28 cellular contexts compared by ENCODE assay signal in the genomic region with DNA sequence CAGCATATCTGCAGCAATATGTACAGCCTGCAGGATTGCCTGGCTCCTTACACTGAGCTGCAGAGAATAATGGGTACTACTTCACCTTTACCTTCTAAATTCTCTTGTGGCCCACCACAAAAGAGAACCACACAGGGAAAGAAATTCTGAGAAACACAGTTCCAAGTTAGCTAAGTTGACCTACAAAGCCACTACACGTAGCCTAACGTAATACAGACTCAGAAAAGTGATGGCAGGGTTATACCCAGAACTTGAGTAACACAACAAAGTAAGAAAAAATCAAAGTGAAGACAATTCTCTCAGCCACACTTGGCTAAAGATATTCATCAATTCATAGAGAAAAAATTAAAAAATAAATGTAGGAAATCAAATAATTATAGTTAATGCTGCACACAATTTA. TPM values are rescaled to one million over a fixed set of nuclear protein-coding genes. Genes with fewer than 3 reads are reported as not detected.
"Had no signal": no experiment of that assay in that cellular context is flagged by ENCODE, and none has a peak within 500 bp of the region (broad histone marks: within the 10 kb centered on the region; RNA-seq: fewer than 3 reads in every experiment).

No MANE protein-coding gene starts in this region.

- ATAC-seq: effector memory CD8-positive, alpha-beta T cell; esophagus mucosa; gastrocnemius medialis; heart right ventricle; left cardiac atrium; left lung; left ventricle myocardium superior; lower lobe of right lung; mucosa of descending colon; naive thymus-derived CD8-positive, alpha-beta T cell had no signal

- FAIRE-seq: endometrium, islet of Langerhans, keratinocyte had no signal

- H3K9me3 Mint-ChIP-seq: dendritic cell treated with granulocyte-macrophage colony-stimulating factor and Interleukin-4, amounts not matched to agents 40 ng/mL and 50 ng/mL, for 4 days; effector memory CD8-positive, alpha-beta T cell; naive thymus-derived CD8-positive, alpha-beta T cell had no signal

- DNase-seq: cortex of kidney; effector CD8-positive, alpha-beta T cell; effector memory CD8-positive, alpha-beta T cell; endodermal cell; erythroblast; esophagus squamous epithelium; foreskin fibroblast; foreskin melanocyte; gastrocnemius medialis; glutamatergic neuron; head of caudate nucleus; heart right ventricle; hippocampal formation; left cardiac atrium; left lung; left ventricle myocardium superior; lower lobe of right lung; mesenchymal stem cell; mucosa of descending colon; naive B cell; naive thymus-derived CD8-positive, alpha-beta T cell had no signal

- H3K4me1 Mint-ChIP-seq: endodermal cell; naive B cell; naive thymus-derived CD8-positive, alpha-beta T cell had no signal

- H3K36me3 Mint-ChIP-seq: mesothelial cell of epicardium; naive B cell; naive thymus-derived CD8-positive, alpha-beta T cell had no signal

- H3K27ac Mint-ChIP-seq: dendritic cell treated with granulocyte-macrophage colony-stimulating factor and Interleukin-4, amounts not matched to agents 40 ng/mL and 50 ng/mL, for 4 days; effector memory CD8-positive, alpha-beta T cell; endodermal cell; mesothelial cell of epicardium; naive B cell; naive thymus-derived CD8-positive, alpha-beta T cell had no signal

- H3K4me1 ChIP-seq: esophagus squamous epithelium, gastrocnemius medialis, heart right ventricle, left lung, lower lobe of right lung had no signal

- H3K4me3 ChIP-seq: esophagus squamous epithelium, gastrocnemius medialis, heart right ventricle, left lung, lower lobe of right lung, mucosa of descending colon had no signal

- H3K27me3 Mint-ChIP-seq: dendritic cell treated with granulocyte-macrophage colony-stimulating factor and Interleukin-4, amounts not matched to agents 40 ng/mL and 50 ng/mL, for 4 days; effector memory CD8-positive, alpha-beta T cell had no signal

- H3K4me3 Mint-ChIP-seq: dendritic cell treated with granulocyte-macrophage colony-stimulating factor and Interleukin-4, amounts not matched to agents 40 ng/mL and 50 ng/mL, for 4 days; effector memory CD8-positive, alpha-beta T cell; endodermal cell; mesothelial cell of epicardium; naive B cell; naive thymus-derived CD8-positive, alpha-beta T cell had no signal

- H3K27ac ChIP-seq: epithelial cell of prostate, esophagus squamous epithelium, gastrocnemius medialis, heart right ventricle, left lung, lower lobe of right lung had no signal

- H3K9me3 ChIP-seq: esophagus squamous epithelium, gastrocnemius medialis, heart right ventricle, left lung, lower lobe of right lung, mucosa of descending colon had no signal

RNA-seq across cellular contexts. Expression of a gene that starts 26.4 kb away (rescaled TPM):
- total RNA-seq: naive thymus-derived CD8-positive, alpha-beta T cell had no signal
- polyA plus RNA-seq: naive thymus-derived CD8-positive, alpha-beta T cell had no signal
